8 cellular contexts compared by ENCODE assay signal in the genomic region with DNA sequence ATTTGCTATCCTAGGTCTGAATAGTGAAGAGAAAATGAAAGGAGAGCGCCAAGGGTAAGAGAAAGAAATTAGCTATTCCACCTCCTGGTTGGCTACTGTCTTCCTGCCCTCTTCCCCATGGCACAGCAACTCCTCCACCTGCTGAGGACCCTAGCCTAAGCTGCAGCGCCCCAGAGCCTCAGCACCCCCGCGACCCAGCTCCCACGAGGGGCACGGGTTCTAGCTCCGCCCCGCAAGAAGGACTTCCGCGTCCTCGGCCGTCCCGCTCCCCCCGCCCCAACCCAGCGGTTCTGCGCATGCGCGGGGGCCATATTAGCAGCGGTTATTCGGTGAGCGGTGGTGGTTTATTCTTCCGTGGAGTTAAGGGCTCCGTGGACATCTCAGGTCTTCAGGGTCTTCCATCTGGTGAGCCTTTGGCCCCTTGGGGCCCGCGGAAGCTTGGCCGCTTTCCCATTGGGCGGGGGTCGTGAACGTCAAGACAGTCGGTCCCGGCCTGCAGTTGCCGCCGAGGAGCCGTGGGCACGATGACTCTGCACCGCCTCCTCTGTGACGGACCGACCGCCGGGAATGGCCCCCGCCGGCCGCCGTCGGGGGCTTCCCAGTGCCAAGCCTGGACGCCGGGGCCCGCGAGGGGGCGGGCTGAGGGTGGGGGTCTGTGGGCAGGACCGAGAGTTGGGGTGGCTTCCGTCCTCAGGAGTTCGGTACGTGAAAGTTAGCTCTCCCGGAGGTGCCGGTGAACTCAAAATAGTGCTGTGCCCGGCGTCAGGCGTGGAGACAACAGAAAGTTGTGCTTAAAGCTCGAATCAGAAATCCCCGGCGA. TPM values are rescaled to one million over a fixed set of nuclear protein-coding genes. Genes with fewer than 3 reads are reported as not detected.
DNase-seq lines count a peak whose midpoint lies in the region; ATAC-seq, FAIRE-seq and TF ChIP-seq lines count a peak whose summit lies in the region.

A gene (plus strand): TSS at position 310 of the 820 bp plus-strand sequence. CDS start 1,484 bp downstream, outside the sequence.

- peaks cover 25% of the 10 kb centered on the region for H3K4me1 ChIP-seq in HepG2 (ENCODE audit: insufficient read depth, low read length)

- CTCF ChIA-PET in BJ (lab: Yijun Ruan, JAX), result interaction anchor here (0.6 to 1.1 kb wide), 2 partner anchors 9 to 128 kb away, joined by 3 read pairs; no protein-coding TSS in a partner anchor
- CTCF ChIA-PET in HepG2 (lab: Yijun Ruan, JAX; ENCODE audit: low intra/inter-chr PET ratio, low total read pairs), result no interaction called here

- H2AFZ ChIP-seq in HepG2 (ENCODE audit: low read length), result peak within 1 kb of the TSS; percentile 92

- peak; percentile 82 for FAIRE-seq in GM19239 (lab: Jason Lieb, UNC)
- no peak for FAIRE-seq in HepG2 (lab: Jason Lieb, UNC)

- DNase-seq in BJ (ENCODE audit: low read depth) (peak; percentile 34), GM19239 (ENCODE audit: insufficient read length, low spot score) (peak; percentile 80), NCI-H526 treated with DMSO at 0.1 percent for 48 hours (lab: John Stamatoyannopoulos, UW) (peak; percentile 69), dedifferentiated amniotic fluid mesenchymal stem cell (ENCODE audit: extremely low spot score) (peak; percentile 79), HepG2 (ENCODE audit: low spot score) (peak; percentile 73)
- DNase-seq in activated CD4-positive, alpha-beta T cell treated with anti-CD3 and anti-CD28 coated beads, Interleukin-2, amount 50 U/mL, for 1 hour, result peak; percentile 92
- DNase-seq in stimulated activated CD4-positive, alpha-beta T cell treated with anti-CD3 and anti-CD28 coated beads, Interleukin-4, amount 100 ng/mL, for 1 hour, result peak; percentile 96

- H3K27me3 ChIP-seq in BJ (ENCODE audit: control insufficient read depth, insufficient read depth, low read length), result no peaks in the 10 kb centered on the region
- no peaks in the 10 kb centered on the region; a peak in 1 of 5 replicates for H3K27me3 ChIP-seq in HepG2 (ENCODE audit: control insufficient read depth in 1 of 2, insufficient read depth in 2 of 2, low read length in 2 of 2)

- POLR2A ChIA-PET in BJ (lab: Charles Lee) (interaction anchor here (0.6 kb wide), 2 partner anchors 9 to 25 kb away, joined by 3 to 5 read pairs; no protein-coding TSS in a partner anchor), HepG2 (lab: Yijun Ruan, JAX) (interaction anchor here (0.6 to 3.4 kb wide), 18 partner anchors 9 to 410 kb away, joined by 3 to 40 read pairs (median 4); a partner anchor contains a TSS)

- peak within 1 kb of the TSS; percentile 87 for H3K9ac ChIP-seq in HepG2 (ENCODE audit: insufficient read depth, low read depth, low read length)

- no peaks in the 10 kb centered on the region for H3K9me3 ChIP-seq in HepG2 (ENCODE audit: low read length)

- peaks cover 24% of the 10 kb centered on the region for H3K79me2 ChIP-seq in HepG2 (ENCODE audit: insufficient read depth, low read length)

- peak; percentile 85 for ATAC-seq in HG03442 (IDR thresholded peaks at IDR 0.05; ENCODE audit: unreplicated experiment)
- ATAC-seq in HepG2, result peak; percentile 92

- H3K27ac ChIP-seq in HepG2 (ENCODE audit: extremely low read length, insufficient read depth, low read length), result peak within 1 kb of the TSS; percentile 94

- no TSS peak for BruUV-seq in HepG2 (replicated peaks; lab: Mats Ljungman, UMichigan)

- peak; percentile 78 to 94 for TF ChIP-seq POLR2A in HepG2 (IDR thresholded peaks at IDR 0.05; ENCODE audit: insufficient read depth in 1 of 2, low read depth in 2 of 2, low read length in 2 of 2)

- H3K4me3 ChIP-seq in BJ (ENCODE audit: low read depth, low read length) (peak within 1 kb of the TSS; percentile 63), HepG2 (replicated peaks in 1 of 3; ENCODE audit: insufficient read depth in 1 of 3, low read depth in 2 of 3, low read length in 3 of 3) (peak within 1 kb of the TSS; percentile 83 to 88 (median 87))

- H4K20me1 ChIP-seq in HepG2 (ENCODE audit: insufficient read depth, low read length), result no peaks in the 10 kb centered on the region

- intact Hi-C loops in HepG2 (cut with micrococcal nuclease; ENCODE audit: unreplicated experiment), result loop anchor here (1.0 to 5.0 kb wide), 2 partner anchors 25 to 33 kb away; a partner anchor contains a TSS

- TF ChIP-seq CTCF in BJ (IDR thresholded peaks at IDR 0.05; ENCODE audit: insufficient read depth, low read depth, low read length) (0 out of 2 replicates have a peak, but pooled peaks have one; percentile 33), HepG2 (CRISPR knock-in tag; IDR thresholded peaks at IDR 0.05) (peak; percentile 31; the same call in 1 of the 2 replicates)

- 1% methylated on average over 22 of the region's 62 CpGs for WGBS in HepG2 (ENCODE audit: low lambda C conversion rate)

- in situ Hi-C loops in HepG2 (cut with HindIII; ENCODE audit: extremely low pct_ligation_motif_present, low pct_unique_long_range_greater_than_20kb), result no loop called here

- TF ChIP-seq EP300 in HepG2 (IDR thresholded peaks at IDR 0.05; ENCODE audit: low read depth in 2 of 2, low read length in 2 of 2) (no peak; a peak in 1 of 4 replicates), HepG2 (CRISPR knock-in tag; IDR thresholded peaks at IDR 0.05; ENCODE audit: borderline replicate concordance) (no peak)

- H3K36me3 ChIP-seq in BJ (ENCODE audit: control insufficient read depth, insufficient read depth, low read length) (peaks cover 3% of the 10 kb centered on the region), HepG2 (replicated peaks in 1 of 2; ENCODE audit: control insufficient read depth in 1 of 2, insufficient read depth in 2 of 2, low read length in 2 of 2) (peaks cover 0 to 16% of the 10 kb centered on the region in 2 experiments; a peak in 3 of 5 replicates)

- peak within 1 kb of the TSS; percentile 89 for H3K4me2 ChIP-seq in HepG2 (ENCODE audit: low read depth, low read length)

- 0 out of 2 replicates have a peak, but pooled peaks have one; percentile 23 for TF ChIP-seq RAD21 in HepG2 (CRISPR knock-in tag; IDR thresholded peaks at IDR 0.05)

TF ChIP-seq in HepG2, 621 proteins besides CTCF, POLR2A, EP300 and RAD21 (continues in another document):
- TF ChIP-seq BORCS8-MEF2B (CRISPR knock-in tag; IDR thresholded peaks at IDR 0.05) (peak; percentile 42; the same call in 1 of the 2 replicates), HDAC2 (CRISPR knock-in tag; IDR thresholded peaks at IDR 0.05) (peak; percentile 31; the same call in 1 of the 2 replicates), ZNF777 (CRISPR knock-in tag; IDR thresholded peaks at IDR 0.05) (peak; percentile 93), RFXANK (CRISPR knock-in tag; IDR thresholded peaks at IDR 0.05) (no peak)
- TF ChIP-seq, protein P1, sequence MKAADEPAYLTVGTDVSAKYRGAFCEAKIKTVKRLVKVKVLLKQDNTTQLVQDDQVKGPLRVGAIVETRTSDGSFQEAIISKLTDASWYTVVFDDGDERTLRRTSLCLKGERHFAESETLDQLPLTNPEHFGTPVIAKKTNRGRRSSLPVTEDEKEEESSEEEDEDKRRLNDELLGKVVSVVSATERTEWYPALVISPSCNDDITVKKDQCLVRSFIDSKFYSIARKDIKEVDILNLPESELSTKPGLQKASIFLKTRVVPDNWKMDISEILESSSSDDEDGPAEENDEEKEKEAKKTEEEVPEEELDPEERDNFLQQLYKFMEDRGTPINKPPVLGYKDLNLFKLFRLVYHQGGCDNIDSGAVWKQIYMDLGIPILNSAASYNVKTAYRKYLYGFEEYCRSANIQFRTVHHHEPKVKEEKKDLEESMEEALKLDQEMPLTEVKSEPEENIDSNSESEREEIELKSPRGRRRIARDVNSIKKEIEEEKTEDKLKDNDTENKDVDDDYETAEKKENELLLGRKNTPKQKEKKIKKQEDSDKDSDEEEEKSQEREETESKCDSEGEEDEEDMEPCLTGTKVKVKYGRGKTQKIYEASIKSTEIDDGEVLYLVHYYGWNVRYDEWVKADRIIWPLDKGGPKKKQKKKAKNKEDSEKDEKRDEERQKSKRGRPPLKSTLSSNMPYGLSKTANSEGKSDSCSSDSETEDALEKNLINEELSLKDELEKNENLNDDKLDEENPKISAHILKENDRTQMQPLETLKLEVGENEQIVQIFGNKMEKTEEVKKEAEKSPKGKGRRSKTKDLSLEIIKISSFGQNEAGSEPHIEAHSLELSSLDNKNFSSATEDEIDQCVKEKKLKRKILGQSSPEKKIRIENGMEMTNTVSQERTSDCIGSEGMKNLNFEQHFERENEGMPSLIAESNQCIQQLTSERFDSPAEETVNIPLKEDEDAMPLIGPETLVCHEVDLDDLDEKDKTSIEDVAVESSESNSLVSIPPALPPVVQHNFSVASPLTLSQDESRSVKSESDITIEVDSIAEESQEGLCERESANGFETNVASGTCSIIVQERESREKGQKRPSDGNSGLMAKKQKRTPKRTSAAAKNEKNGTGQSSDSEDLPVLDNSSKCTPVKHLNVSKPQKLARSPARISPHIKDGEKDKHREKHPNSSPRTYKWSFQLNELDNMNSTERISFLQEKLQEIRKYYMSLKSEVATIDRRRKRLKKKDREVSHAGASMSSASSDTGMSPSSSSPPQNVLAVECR (CRISPR knock-in tag; IDR thresholded peaks at IDR 0.05; ENCODE audit: borderline replicate concordance), result peak; percentile 87

RNA-seq across cellular contexts. Expression of the gene that starts here (rescaled TPM):
- 115 and 252 TPM in 2 replicates for polyA plus RNA-seq in BJ (2011; rRNA removed)
- polyA minus RNA-seq in BJ (2011; rRNA and poly(A)+ RNA removed), result 28.3 and 28.9 TPM in 2 replicates
- 404 and 667 TPM in 2 replicates for total RNA-seq in HepG2 (2016; rRNA removed; fragmentation: Illumina TruSeq; extraction: Trizol)
- 98.5 and 109 TPM in 2 replicates for total RNA-seq in HepG2 (2016; cell fraction: cytosol; rRNA removed; fragmentation: Illumina TruSeq; extraction: Trizol; ENCODE audit: low read depth)
- total RNA-seq in HepG2 (2016; cell fraction: insoluble cytoplasmic fraction; rRNA removed; fragmentation: Illumina TruSeq; extraction: Trizol), result 403 and 697 TPM in 2 replicates
- total RNA-seq in HepG2 (2016; cell fraction: membrane; rRNA removed; fragmentation: Illumina TruSeq; extraction: Trizol), result 140 and 147 TPM in 2 replicates
- 134 and 137 TPM in 2 replicates for total RNA-seq in HepG2 (2016; cell fraction: nucleus; rRNA removed; fragmentation: Illumina TruSeq; extraction: Trizol)
- polyA plus RNA-seq in HepG2 (2011; rRNA removed), result 145 and 202 TPM in 2 replicates
- polyA plus RNA-seq in HepG2 (2011; cell fraction: cytosol; rRNA removed), result 108 and 163 TPM in 2 replicates
- 36.7 and 54.6 TPM in 2 replicates for polyA plus RNA-seq in HepG2 (2011; cell fraction: nucleus; rRNA removed)
- 210 and 212 TPM in 2 replicates for polyA plus RNA-seq in HepG2 (2012)
- 100 and 107 TPM in 2 replicates for polyA plus RNA-seq in HepG2 (2016; cell fraction: cytosol; fragmentation: Illumina TruSeq; extraction: Trizol; ENCODE audit: low read depth)
- polyA plus RNA-seq in HepG2 (2016; cell fraction: insoluble cytoplasmic fraction; fragmentation: Illumina TruSeq; extraction: Trizol; ENCODE audit: low read depth), result 529 and 575 TPM in 2 replicates
- 98.3 and 108 TPM in 2 replicates for polyA plus RNA-seq in HepG2 (2016; cell fraction: membrane; fragmentation: Illumina TruSeq; extraction: Trizol; ENCODE audit: low read depth)
- 162 and 169 TPM in 2 replicates for polyA plus RNA-seq in HepG2 (2016; cell fraction: nucleus; fragmentation: Illumina TruSeq; extraction: Trizol; ENCODE audit: insufficient read depth, low read depth)
- 24.7 and 98.6 TPM in 2 replicates for polyA minus RNA-seq in HepG2 (2011; rRNA and poly(A)+ RNA removed; ENCODE audit: low replicate concordance)
- polyA minus RNA-seq in HepG2 (2011; cell fraction: cytosol; rRNA and poly(A)+ RNA removed), result 56.3 and 58.1 TPM in 2 replicates
- 42.0 and 45.1 TPM in 2 replicates for polyA minus RNA-seq in HepG2 (2011; cell fraction: nucleus; rRNA and poly(A)+ RNA removed)

Comparison
In these comparisons a context has a peak if more than half of its experiments do, and no peak if none do; other contexts are left out.
1. Peak in every context shown above with its lines: DNase-seq, ATAC-seq, H3K4me3 ChIP-seq and H3K27ac ChIP-seq.
2. DNase-seq: peak in every context shown above with its lines; median percentile 96 in stimulated activated CD4-positive, alpha-beta T cell treated with anti-CD3 and anti-CD28 coated beads, Interleukin-4, amount 100 ng/mL, for 1 hour; 92 in activated CD4-positive, alpha-beta T cell treated with anti-CD3 and anti-CD28 coated beads, Interleukin-2, amount 50 U/mL, for 1 hour; 80 in GM19239; 79 in dedifferentiated amniotic fluid mesenchymal stem cell; 73 in HepG2; 69 in NCI-H526 treated with DMSO at 0.1 percent for 48 hours; 34 in BJ.